Comparison of ENCODE assay signal across 30 cellular contexts in the genomic region with DNA sequence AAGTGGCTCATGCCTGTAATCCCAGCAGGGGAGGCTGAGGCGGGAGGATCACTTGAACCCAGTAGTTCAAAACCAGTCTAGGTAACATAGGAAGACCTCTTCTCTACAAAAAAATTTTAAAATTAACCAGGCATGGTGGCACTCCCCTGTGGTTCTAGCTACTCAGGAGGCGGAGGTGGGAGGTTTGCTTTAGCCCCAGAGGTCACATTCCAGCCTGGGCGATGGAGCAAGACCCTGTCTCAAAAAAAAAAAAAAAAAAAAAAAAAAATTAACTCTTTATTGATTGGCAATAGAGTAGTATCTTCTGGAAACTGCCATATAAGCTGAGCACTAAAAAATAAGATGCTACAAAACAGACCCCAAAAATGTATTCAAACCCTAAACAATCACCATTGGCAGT.
"Had no signal": no experiment of that assay in that cellular context is flagged by ENCODE, and none has a peak within 500 bp of the region (broad histone marks: within the 10 kb centered on the region; RNA-seq: fewer than 3 reads in every experiment).

No MANE protein-coding gene starts in this region.

- H3K4me1 Mint-ChIP-seq: activated B cell treated with CpG ODN at 0.5 μM for 24 hours; activated CD4-positive, alpha-beta T cell treated with anti-CD3 and anti-CD28 coated beads, Interleukin-2, amount 10 ng/mL, durations not matched to agents 24 days and 14 days; activated CD8-positive, alpha-beta memory T cell treated with anti-CD3 and anti-CD28 coated beads, Interleukin-2, amount 10 ng/mL, durations not matched to agents 7 days and 5 days had no signal

- H3K4me3 ChIP-seq: SJCRH30 had no signal

- H3K27me3 ChIP-seq: SJCRH30 had no signal

- DNase-seq: activated B cell treated with CpG ODN at 0.5 μM for 24 hours; activated CD4-positive, alpha-beta T cell treated with anti-CD3 and anti-CD28 coated beads for 1 hour; activated CD4-positive, alpha-beta T cell treated with anti-CD3 and anti-CD28 coated beads, Interleukin-2, amount 10 ng/mL, durations not matched to agents 24 days and 14 days; activated CD4-positive, alpha-beta T cell treated with anti-CD3 and anti-CD28 coated beads, Interleukin-2, amount 50 U/mL, for 48 hours; activated CD8-positive, alpha-beta memory T cell treated with anti-CD3 and anti-CD28 coated beads, Interleukin-2, amount 10 ng/mL, durations not matched to agents 7 days and 5 days; activated effector memory CD4-positive, alpha-beta T cell treated with Interleukin-2 at 50 U/mL for 16 hours; activated naive CD4-positive, alpha-beta T cell; activated T-cell treated with anti-CD3 and anti-CD28 coated beads, Interleukin-2, amount 50 U/mL, for 24 hours; aorta; central memory CD4-positive, alpha-beta T cell; NCI-H1092; NCI-H1417; NCI-H1930; NCI-H2107; NCI-H2171 treated with DMSO at 0.1 percent for 48 hours; NCI-H345; NCI-H510A; NCI-H526 treated with DMSO at 0.1 percent for 48 hours; NK-92 treated with Interleukin-12 subunit alpha and Interleukin-12 subunit beta, amount 100 ng/mL, for 24 hours; OCI-M1; Right ventricle myocardium superior; SJCRH30; T-helper 17 cell; T-helper 9 cell had no signal

- H3K9me3 Mint-ChIP-seq: activated B cell treated with CpG ODN at 0.5 μM for 24 hours; activated CD4-positive, alpha-beta T cell treated with anti-CD3 and anti-CD28 coated beads, Interleukin-2, amount 10 ng/mL, durations not matched to agents 24 days and 14 days; activated naive CD4-positive, alpha-beta T cell treated with anti-CD3 and anti-CD28 coated beads, Interleukin-2, amount 50 U/mL, for 24 hours; activated T-cell treated with anti-CD3 and anti-CD28 coated beads, Interleukin-2, amount 50 U/mL, for 24 hours; activated T-helper 1 cell treated with anti-CD3 and anti-CD28 coated beads, Interleukin-12 subunit alpha, Interleukin-12 subunit beta, Interleukin-2, Interleukin-4 antibody, amounts not matched to agents 30 ng/mL and 10 ng/mL and 1 ng/mL, durations not matched to agents 14 hours and 24 hours and 36 hours had no signal

- H3K27ac Mint-ChIP-seq: activated B cell treated with CpG ODN at 0.5 μM for 24 hours; activated CD4-positive, alpha-beta T cell treated with anti-CD3 and anti-CD28 coated beads, Interleukin-2, amount 10 ng/mL, durations not matched to agents 24 days and 14 days; activated CD8-positive, alpha-beta memory T cell treated with anti-CD3 and anti-CD28 coated beads, Interleukin-2, amount 10 ng/mL, durations not matched to agents 7 days and 5 days; activated naive CD4-positive, alpha-beta T cell treated with anti-CD3 and anti-CD28 coated beads, Interleukin-2, amount 50 U/mL, for 24 hours; activated T-cell treated with anti-CD3 and anti-CD28 coated beads, Interleukin-2, amount 50 U/mL, for 24 hours; activated T-helper 1 cell treated with anti-CD3 and anti-CD28 coated beads, Interleukin-12 subunit alpha, Interleukin-12 subunit beta, Interleukin-2, Interleukin-4 antibody, amounts not matched to agents 30 ng/mL and 10 ng/mL and 1 ng/mL, durations not matched to agents 14 hours and 24 hours and 36 hours; T-helper 17 cell had no signal

- H3K36me3 ChIP-seq: SJCRH30 had no signal

- FAIRE-seq: bronchial epithelial cell had no signal

- H3K9me3 ChIP-seq: SJCRH30 had no signal

- H3K36me3 Mint-ChIP-seq: activated CD8-positive, alpha-beta memory T cell treated with anti-CD3 and anti-CD28 coated beads, Interleukin-2, amount 10 ng/mL, durations not matched to agents 7 days and 5 days; activated naive CD4-positive, alpha-beta T cell treated with anti-CD3 and anti-CD28 coated beads, Interleukin-2, amount 50 U/mL, for 24 hours had no signal

- H3K27ac ChIP-seq: RWPE1, SJCRH30 had no signal

- ATAC-seq: activated CD8-positive, alpha-beta memory T cell treated with anti-CD3 and anti-CD28 coated beads, Interleukin-2, amount 10 ng/mL, durations not matched to agents 7 days and 5 days; Panc1; SK-N-SH treated with all-trans-retinoic acid at 6 μM for 48 hours; T-helper 17 cell had no signal

- H3K4me3 Mint-ChIP-seq: activated B cell treated with CpG ODN at 0.5 μM for 24 hours; activated CD4-positive, alpha-beta T cell treated with anti-CD3 and anti-CD28 coated beads, Interleukin-2, amount 10 ng/mL, durations not matched to agents 24 days and 14 days; activated CD8-positive, alpha-beta memory T cell treated with anti-CD3 and anti-CD28 coated beads, Interleukin-2, amount 10 ng/mL, durations not matched to agents 7 days and 5 days; activated naive CD4-positive, alpha-beta T cell treated with anti-CD3 and anti-CD28 coated beads, Interleukin-2, amount 50 U/mL, for 24 hours; activated T-cell treated with anti-CD3 and anti-CD28 coated beads, Interleukin-2, amount 50 U/mL, for 24 hours; activated T-helper 1 cell treated with anti-CD3 and anti-CD28 coated beads, Interleukin-12 subunit alpha, Interleukin-12 subunit beta, Interleukin-2, Interleukin-4 antibody, amounts not matched to agents 30 ng/mL and 10 ng/mL and 1 ng/mL, durations not matched to agents 14 hours and 24 hours and 36 hours had no signal
